ENCODE assay signal across 7 cellular contexts in the genomic region with DNA sequence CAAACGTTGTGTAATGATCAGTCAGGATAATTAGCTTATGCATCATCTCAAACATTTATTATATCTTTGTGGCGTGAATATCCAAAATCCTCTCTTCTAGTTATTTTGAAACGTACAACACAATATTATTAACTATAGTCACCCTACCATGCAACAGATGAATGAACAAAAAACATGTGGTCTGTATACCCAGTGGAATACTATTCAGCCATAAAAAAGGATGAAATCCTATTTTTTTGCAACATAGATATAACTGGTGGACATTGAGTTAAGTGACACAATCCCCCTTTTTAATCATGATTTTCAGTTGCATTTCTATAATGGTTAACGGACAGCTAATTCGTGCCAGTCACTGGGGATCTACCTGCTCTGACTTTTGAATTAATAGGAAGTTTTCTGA.
"Had no signal": no experiment of that assay in that cellular context is flagged by ENCODE, and none has a peak within 500 bp of the region (broad histone marks: within the 10 kb centered on the region; RNA-seq: fewer than 3 reads in every experiment).

No MANE protein-coding gene starts in this region.

- H3K27ac ChIP-seq: HL-60, KMS-11 had no signal

- H3K4me1 ChIP-seq: HAP-1 had no signal

- H3K4me3 Mint-ChIP-seq: GM23338 had no signal

- H3K4me3 ChIP-seq: GM23338, HAP-1 had no signal

- H2AFZ ChIP-seq: GM23338 had no signal

- DNase-seq: H7, IMR-90, KBM-7 had no signal

- H3K9me3 Mint-ChIP-seq: GM23338 had no signal

- ATAC-seq: GM23338 had no signal

- H3K4me2 ChIP-seq: GM23338, KMS-11 had no signal

- H3K9me3 ChIP-seq: HAP-1 had no signal

- H3K36me3 ChIP-seq: HAP-1 had no signal

- H3K27ac Mint-ChIP-seq: GM23338 had no signal

- H3K9ac ChIP-seq: KMS-11 had no signal
